Comparison of ENCODE assay signal across 38 cellular contexts in genomic region chr2:181576431-181576830, GRCh38.
"Had no signal": no experiment of that assay in that cellular context is flagged by ENCODE, and none has a peak within 500 bp of the region (broad histone marks: within the 10 kb centered on the region; RNA-seq: fewer than 3 reads in every experiment).

No MANE protein-coding gene starts in this region.

- H3K36me3 Mint-ChIP-seq: activated naive CD4-positive, alpha-beta T cell treated with anti-CD3 and anti-CD28 coated beads, Interleukin-2, amount 50 U/mL, for 72 hours; activated naive CD8-positive, alpha-beta T cell treated with anti-CD3 and anti-CD28 coated beads for 36 hours had no signal

- H3K9me3 ChIP-seq: adrenal gland, body of pancreas, breast epithelium had no signal

- H3K4me1 ChIP-seq: adrenal gland, body of pancreas, breast epithelium had no signal

- H3K27me3 ChIP-seq: adrenal gland, body of pancreas, brain microvascular endothelial cell, breast epithelium had no signal

- H3K36me3 ChIP-seq: adrenal gland, brain microvascular endothelial cell, breast epithelium had no signal

- DNase-seq: activated B cell treated with CpG ODN at 0.5 μM for 24 hours; activated CD4-positive, alpha-beta memory T cell treated with anti-CD3 and anti-CD28 coated beads, Interleukin-2, amount 10 ng/mL, durations not matched to agents 7 days and 5 days; activated CD4-positive, alpha-beta T cell treated with anti-CD3 and anti-CD28 coated beads for 1 hour; activated CD4-positive, alpha-beta T cell treated with anti-CD3 and anti-CD28 coated beads for 36 hours; activated CD4-positive, alpha-beta T cell treated with anti-CD3 and anti-CD28 coated beads for 48 hours; activated CD4-positive, alpha-beta T cell treated with anti-CD3 and anti-CD28 coated beads, Interleukin-2, amount 10 ng/mL, durations not matched to agents 7 days and 5 days; activated CD4-positive, alpha-beta T cell treated with anti-CD3 and anti-CD28 coated beads, Interleukin-2, amount 50 U/mL, for 48 hours; activated CD8-positive, alpha-beta memory T cell treated with anti-CD3 and anti-CD28 coated beads, Interleukin-2, amount 50 U/mL, for 4 hours; activated CD8-positive, alpha-beta T cell treated with anti-CD3 and anti-CD28 coated beads, Interleukin-2, amount 10 ng/mL, durations not matched to agents 7 days and 5 days; activated effector memory CD4-positive, alpha-beta T cell treated with anti-CD3 and anti-CD28 coated beads, Interleukin-2, amount 50 U/mL, for 16 hours; activated gamma-delta T cell treated with Interleukin-2 at 50 U/mL for 16 hours; activated naive CD4-positive, alpha-beta T cell; activated naive CD4-positive, alpha-beta T cell treated with anti-CD3 and anti-CD28 coated beads for 36 hours; activated naive CD4-positive, alpha-beta T cell treated with anti-CD3 and anti-CD28 coated beads, Interleukin-2, amount 50 U/mL, for 16 hours; activated naive CD8-positive, alpha-beta T cell treated with anti-CD3 and anti-CD28 coated beads for 36 hours; activated T-cell treated with anti-CD3 and anti-CD28 coated beads for 4 hours; activated T-cell treated with anti-CD3 and anti-CD28 coated beads, Interleukin-2, amount 50 U/mL, for 1 hour; activated T-cell treated with anti-CD3 and anti-CD28 coated beads, Interleukin-2, amount 50 U/mL, for 4 hours; activated T-cell treated with anti-CD3 and anti-CD28 coated beads, Interleukin-2, amount 50 U/mL, for 72 hours; adrenal gland; amniotic stem cell; aorta; body of pancreas; brain microvascular endothelial cell; central memory CD4-positive, alpha-beta T cell; T-helper 1 cell; T-helper 2 cell; T-helper 9 cell had no signal

- H3K4me3 Mint-ChIP-seq: activated B cell treated with CpG ODN at 0.5 μM for 24 hours; activated CD4-positive, alpha-beta memory T cell treated with anti-CD3 and anti-CD28 coated beads, Interleukin-2, amount 10 ng/mL, durations not matched to agents 7 days and 5 days; activated CD4-positive, alpha-beta T cell treated with anti-CD3 and anti-CD28 coated beads for 36 hours; activated CD4-positive, alpha-beta T cell treated with anti-CD3 and anti-CD28 coated beads, Interleukin-2, amount 10 ng/mL, durations not matched to agents 7 days and 5 days; activated CD8-positive, alpha-beta T cell treated with anti-CD3 and anti-CD28 coated beads, Interleukin-2, amount 10 ng/mL, durations not matched to agents 7 days and 5 days; activated naive CD4-positive, alpha-beta T cell treated with anti-CD3 and anti-CD28 coated beads for 36 hours; activated naive CD8-positive, alpha-beta T cell treated with anti-CD3 and anti-CD28 coated beads for 36 hours; activated T-cell treated with anti-CD3 and anti-CD28 coated beads, Interleukin-2, amount 50 U/mL, for 4 hours; activated T-cell treated with anti-CD3 and anti-CD28 coated beads, Interleukin-2, amount 50 U/mL, for 72 hours; activated T-helper 1 cell treated with anti-CD3 and anti-CD28 coated beads, Interleukin-12 subunit alpha, Interleukin-12 subunit beta, Interleukin-2, Interleukin-4 antibody, amounts not matched to agents 30 ng/mL and 10 ng/mL and 1 ng/mL, durations not matched to agents 14 hours and 24 hours and 36 hours; activated T-helper 17 cell treated with anti-CD3 and anti-CD28 coated beads, Interleukin-2, amount 50 U/mL, for 72 hours; T-helper 1 cell treated with Interleukin-12 subunit alpha and Interleukin-12 subunit beta and Interleukin-4 antibody, amounts not matched to agents 30 μg/mL and 1 μg/mL, for 36 hours; T-helper 2 cell treated with Interferon-gamma antibody and Interleukin-4, amounts not matched to agents 5 μg/mL and 100 μg/mL, for 36 hours had no signal

- H3K9me3 Mint-ChIP-seq: activated B cell treated with CpG ODN at 0.5 μM for 24 hours; activated CD4-positive, alpha-beta memory T cell treated with anti-CD3 and anti-CD28 coated beads, Interleukin-2, amount 10 ng/mL, durations not matched to agents 7 days and 5 days; activated CD4-positive, alpha-beta T cell treated with anti-CD3 and anti-CD28 coated beads, Interleukin-2, amount 10 ng/mL, durations not matched to agents 7 days and 5 days; activated naive CD4-positive, alpha-beta T cell treated with anti-CD3 and anti-CD28 coated beads for 36 hours; activated naive CD4-positive, alpha-beta T cell treated with anti-CD3 and anti-CD28 coated beads, Interleukin-2, amount 50 U/mL, for 72 hours; activated naive CD8-positive, alpha-beta T cell treated with anti-CD3 and anti-CD28 coated beads for 36 hours; activated T-cell treated with anti-CD3 and anti-CD28 coated beads, Interleukin-2, amount 50 U/mL, for 4 hours; activated T-cell treated with anti-CD3 and anti-CD28 coated beads, Interleukin-2, amount 50 U/mL, for 72 hours; activated T-helper 1 cell treated with anti-CD3 and anti-CD28 coated beads, Interleukin-12 subunit alpha, Interleukin-12 subunit beta, Interleukin-2, Interleukin-4 antibody, amounts not matched to agents 30 ng/mL and 10 ng/mL and 1 ng/mL, durations not matched to agents 14 hours and 24 hours and 36 hours; activated T-helper 17 cell treated with anti-CD3 and anti-CD28 coated beads, Interleukin-2, amount 50 U/mL, for 72 hours; T-helper 1 cell treated with Interleukin-12 subunit alpha and Interleukin-12 subunit beta and Interleukin-4 antibody, amounts not matched to agents 30 μg/mL and 1 μg/mL, for 36 hours; T-helper 2 cell treated with Interferon-gamma antibody and Interleukin-4, amounts not matched to agents 5 μg/mL and 100 μg/mL, for 36 hours had no signal

- H3K27ac Mint-ChIP-seq: activated B cell treated with CpG ODN at 0.5 μM for 24 hours; activated CD4-positive, alpha-beta memory T cell treated with anti-CD3 and anti-CD28 coated beads, Interleukin-2, amount 10 ng/mL, durations not matched to agents 7 days and 5 days; activated CD4-positive, alpha-beta T cell treated with anti-CD3 and anti-CD28 coated beads for 36 hours; activated CD4-positive, alpha-beta T cell treated with anti-CD3 and anti-CD28 coated beads, Interleukin-2, amount 10 ng/mL, durations not matched to agents 7 days and 5 days; activated CD8-positive, alpha-beta T cell treated with anti-CD3 and anti-CD28 coated beads, Interleukin-2, amount 10 ng/mL, durations not matched to agents 7 days and 5 days; activated naive CD4-positive, alpha-beta T cell treated with anti-CD3 and anti-CD28 coated beads for 36 hours; activated naive CD4-positive, alpha-beta T cell treated with anti-CD3 and anti-CD28 coated beads, Interleukin-2, amount 50 U/mL, for 72 hours; activated naive CD8-positive, alpha-beta T cell treated with anti-CD3 and anti-CD28 coated beads for 36 hours; activated T-cell treated with anti-CD3 and anti-CD28 coated beads, Interleukin-2, amount 50 U/mL, for 72 hours; activated T-helper 1 cell treated with anti-CD3 and anti-CD28 coated beads, Interleukin-12 subunit alpha, Interleukin-12 subunit beta, Interleukin-2, Interleukin-4 antibody, amounts not matched to agents 30 ng/mL and 10 ng/mL and 1 ng/mL, durations not matched to agents 14 hours and 24 hours and 36 hours; activated T-helper 17 cell treated with anti-CD3 and anti-CD28 coated beads, Interleukin-2, amount 50 U/mL, for 72 hours; T-helper 1 cell treated with Interleukin-12 subunit alpha and Interleukin-12 subunit beta and Interleukin-4 antibody, amounts not matched to agents 30 μg/mL and 1 μg/mL, for 36 hours; T-helper 2 cell treated with Interferon-gamma antibody and Interleukin-4, amounts not matched to agents 5 μg/mL and 100 μg/mL, for 36 hours had no signal

- FAIRE-seq: astrocyte, TTC549 had no signal

- H3K4me3 ChIP-seq: adrenal gland, body of pancreas, breast epithelium had no signal

- ATAC-seq: activated CD4-positive, alpha-beta T cell treated with anti-CD3 and anti-CD28 coated beads for 36 hours; activated CD4-positive, CD25-positive, alpha-beta regulatory T cell treated with anti-CD3 and anti-CD28 coated beads, Interleukin-2, amount 50 U/mL, for 24 hours; activated CD8-positive, alpha-beta T cell treated with anti-CD3 and anti-CD28 coated beads, Interleukin-2, amount 10 ng/mL, durations not matched to agents 7 days and 5 days; activated naive CD4-positive, alpha-beta T cell treated with anti-CD3 and anti-CD28 coated beads, Interleukin-2, amount 50 U/mL, for 72 hours; activated T-cell treated with anti-CD3 and anti-CD28 coated beads, Interleukin-2, amount 50 U/mL, for 4 hours; activated T-cell treated with anti-CD3 and anti-CD28 coated beads, Interleukin-2, amount 50 U/mL, for 72 hours; activated T-helper 17 cell treated with anti-CD3 and anti-CD28 coated beads, Interleukin-2, amount 50 U/mL, for 72 hours; body of pancreas had no signal

- H3K4me1 Mint-ChIP-seq: activated B cell treated with CpG ODN at 0.5 μM for 24 hours; activated CD4-positive, alpha-beta memory T cell treated with anti-CD3 and anti-CD28 coated beads, Interleukin-2, amount 10 ng/mL, durations not matched to agents 7 days and 5 days; activated CD4-positive, alpha-beta T cell treated with anti-CD3 and anti-CD28 coated beads for 36 hours; activated CD4-positive, alpha-beta T cell treated with anti-CD3 and anti-CD28 coated beads, Interleukin-2, amount 10 ng/mL, durations not matched to agents 7 days and 5 days; activated T-helper 17 cell treated with anti-CD3 and anti-CD28 coated beads, Interleukin-2, amount 50 U/mL, for 72 hours had no signal

- H3K27ac ChIP-seq: adrenal gland, body of pancreas, brain microvascular endothelial cell, breast epithelium, VCaP had no signal
